Comparison of ENCODE assay signal across 11 cellular contexts in genomic region chrY:7289889-7290853, GRCh38.
DNase-seq lines count a peak whose midpoint lies in the region; ATAC-seq, FAIRE-seq and TF ChIP-seq lines count a peak whose summit lies in the region.
"Had no signal": no experiment of that assay in that cellular context is flagged by ENCODE, and none has a peak within 500 bp of the region (broad histone marks: within the 10 kb centered on the region; RNA-seq: fewer than 3 reads in every experiment).

No MANE protein-coding gene starts in this region.

- no peak overlapping the region for H3K9ac ChIP-seq in HepG2 (ENCODE audit: insufficient read depth, low read depth, low read length)

- intact Hi-C loops in CD8-positive, alpha-beta T cell (cut with DNase I, micrococcal nuclease) = loop anchor here (2.0 to 10.0 kb wide), 2 partner anchors 17 to 325 kb away; no protein-coding TSS in a partner anchor
- intact Hi-C loops in dendritic cell treated with granulocyte-macrophage colony-stimulating factor and Interleukin-4, amounts not matched to agents 40 ng/mL and 50 ng/mL, for 4 days (cut with micrococcal nuclease) = no loop called here
- intact Hi-C loops in HepG2 (cut with micrococcal nuclease; ENCODE audit: unreplicated experiment) = no loop called here

- peak overlapping the region; percentile 88 for H3K4me3 Mint-ChIP-seq in CD8-positive, alpha-beta T cell
- peak overlapping the region; percentile 75 for H3K4me3 Mint-ChIP-seq in dendritic cell treated with granulocyte-macrophage colony-stimulating factor and Interleukin-4, amounts not matched to agents 40 ng/mL and 50 ng/mL, for 4 days

- H3K36me3 ChIP-seq in CD8-positive, alpha-beta T cell (ENCODE audit: insufficient read depth, low read length) = peaks cover 9% of the 10 kb centered on the region
- H3K36me3 ChIP-seq in HAP-1 (replicated peaks) (no peaks in the 10 kb centered on the region), HepG2 (replicated peaks in 1 of 2; ENCODE audit: control insufficient read depth in 1 of 2, insufficient read depth in 2 of 2, low read length in 2 of 2) (no peaks in the 10 kb centered on the region)

- no peak for FAIRE-seq in HepG2 (lab: Jason Lieb, UNC)

- H3K9me3 Mint-ChIP-seq in CD8-positive, alpha-beta T cell = no peaks in the 10 kb centered on the region
- H3K9me3 Mint-ChIP-seq in dendritic cell treated with granulocyte-macrophage colony-stimulating factor and Interleukin-4, amounts not matched to agents 40 ng/mL and 50 ng/mL, for 4 days = no peaks in the 10 kb centered on the region

- no peaks in the 10 kb centered on the region for H3K27me3 Mint-ChIP-seq in CD8-positive, alpha-beta T cell (ENCODE audit: low read depth)
- no peaks in the 10 kb centered on the region for H3K27me3 Mint-ChIP-seq in dendritic cell treated with granulocyte-macrophage colony-stimulating factor and Interleukin-4, amounts not matched to agents 40 ng/mL and 50 ng/mL, for 4 days

- H4K20me1 ChIP-seq in HepG2 (ENCODE audit: insufficient read depth, low read length) = no peaks in the 10 kb centered on the region

- no TSS peak for BruUV-seq in HepG2 (replicated peaks; lab: Mats Ljungman, UMichigan)

- ATAC-seq in CD8-positive, alpha-beta T cell = peak; percentile 55
- peak; percentile 73 for ATAC-seq in GM21367 (IDR thresholded peaks at IDR 0.05; ENCODE audit: unreplicated experiment)
- ATAC-seq in HG03521 (IDR thresholded peaks at IDR 0.05; ENCODE audit: unreplicated experiment) = peak; percentile 67
- no peak for ATAC-seq in HepG2
- ATAC-seq: heart right ventricle, sciatic nerve had no signal

- H3K27ac ChIP-seq in CD8-positive, alpha-beta T cell (ENCODE audit: low read depth, low read length) = peak overlapping the region; percentile 59
- no peak overlapping the region for H3K27ac ChIP-seq in HepG2 (ENCODE audit: extremely low read length, insufficient read depth, low read length)

- POLR2A ChIA-PET in CD8-positive, alpha-beta T cell (lab: Charles Lee) = interaction anchor here (1.0 to 2.4 kb wide), 7 partner anchors 10 to 50 kb away, joined by 3 to 9 read pairs (median 5); no protein-coding TSS in a partner anchor
- POLR2A ChIA-PET in HepG2 (lab: Yijun Ruan, JAX) = no interaction called here

- CTCF ChIA-PET in CD8-positive, alpha-beta T cell (lab: Charles Lee) = interaction anchor here (0.9 kb wide), 1 partner anchor 15 kb away, joined by 4 read pairs; no protein-coding TSS in a partner anchor
- CTCF ChIA-PET in HepG2 (lab: Yijun Ruan, JAX; ENCODE audit: low intra/inter-chr PET ratio, low total read pairs) = no interaction called here

- H3K4me1 Mint-ChIP-seq in CD8-positive, alpha-beta T cell (ENCODE audit: low read depth) = peaks cover 72% of the 10 kb centered on the region
- H3K4me1 Mint-ChIP-seq in dendritic cell treated with granulocyte-macrophage colony-stimulating factor and Interleukin-4, amounts not matched to agents 40 ng/mL and 50 ng/mL, for 4 days (ENCODE audit: low read depth) = peaks cover 44% of the 10 kb centered on the region

- no peak for TF ChIP-seq POLR2A in HepG2 (IDR thresholded peaks at IDR 0.05; ENCODE audit: insufficient read depth in 1 of 2, low read depth in 2 of 2, low read length in 2 of 2)

- DNase-seq in CD8-positive, alpha-beta T cell = no peak
- DNase-seq in HAP-1 (ENCODE audit: low spot score in 2 of 2) (no peak), GM19240 (ENCODE audit: insufficient read length, low spot score) (no peak), DMS53 (lab: John Stamatoyannopoulos, UW) (no peak), HepG2 (ENCODE audit: low spot score) (no peak)
- DNase-seq: heart right ventricle, NCI-H1694 had no signal

- peaks cover 14% of the 10 kb centered on the region for H3K79me2 ChIP-seq in HepG2 (ENCODE audit: insufficient read depth, low read length)

- TF ChIP-seq CTCF in CD8-positive, alpha-beta T cell (IDR thresholded peaks at IDR 0.05) = no peak
- TF ChIP-seq CTCF in HepG2 (CRISPR knock-in tag; IDR thresholded peaks at IDR 0.05) = no peak

- no peak overlapping the region for H3K4me2 ChIP-seq in HepG2 (ENCODE audit: low read depth, low read length)

- in situ Hi-C loops in HAP-1 (cut with MboI; ENCODE audit: low sequenced_read_pairs) = no loop called here
- in situ Hi-C loops in HepG2 (cut with HindIII; ENCODE audit: extremely low pct_ligation_motif_present, low pct_unique_long_range_greater_than_20kb) = no loop called here

- H3K27ac Mint-ChIP-seq in CD8-positive, alpha-beta T cell = peak overlapping the region; percentile 96
- peak overlapping the region; percentile 61 for H3K27ac Mint-ChIP-seq in dendritic cell treated with granulocyte-macrophage colony-stimulating factor and Interleukin-4, amounts not matched to agents 40 ng/mL and 50 ng/mL, for 4 days

- peaks cover 48% of the 10 kb centered on the region for H3K4me1 ChIP-seq in CD8-positive, alpha-beta T cell (ENCODE audit: insufficient read depth, low read length)
- H3K4me1 ChIP-seq in HAP-1 = no peaks in the 10 kb centered on the region
- H3K4me1 ChIP-seq in HepG2 (ENCODE audit: insufficient read depth, low read length) = peaks cover 5% of the 10 kb centered on the region

- peak overlapping the region; percentile 31 for H3K4me3 ChIP-seq in CD8-positive, alpha-beta T cell (ENCODE audit: low read depth, low read length)
- H3K4me3 ChIP-seq in HAP-1 (no peak overlapping the region), HepG2 (replicated peaks in 1 of 3; ENCODE audit: insufficient read depth in 1 of 3, low read depth in 2 of 3, low read length in 3 of 3) (no peak overlapping the region)
- H3K4me3 ChIP-seq: heart right ventricle had no signal

- TF ChIP-seq EP300 in HepG2 (IDR thresholded peaks at IDR 0.05; ENCODE audit: low read depth in 2 of 2, low read length in 2 of 2) = no peak
- TF ChIP-seq EP300 in HepG2 (CRISPR knock-in tag; IDR thresholded peaks at IDR 0.05; ENCODE audit: borderline replicate concordance) = no peak

- H3K9me3 ChIP-seq in CD8-positive, alpha-beta T cell (ENCODE audit: low read length) = no peaks in the 10 kb centered on the region
- H3K9me3 ChIP-seq in HAP-1 (no peaks in the 10 kb centered on the region), HepG2 (ENCODE audit: low read length) (no peaks in the 10 kb centered on the region)
- H3K9me3 ChIP-seq: heart right ventricle had no signal

- H3K36me3 Mint-ChIP-seq in CD8-positive, alpha-beta T cell = peaks cover 26% of the 10 kb centered on the region
- H3K36me3 Mint-ChIP-seq in dendritic cell treated with granulocyte-macrophage colony-stimulating factor and Interleukin-4, amounts not matched to agents 40 ng/mL and 50 ng/mL, for 4 days (ENCODE audit: low read depth) = peaks cover 72% of the 10 kb centered on the region

- WGBS in HepG2 (ENCODE audit: low lambda C conversion rate) = 98% methylated on average over 10 of the region's 10 CpGs

- H2AFZ ChIP-seq in HepG2 (ENCODE audit: low read length) = no peak overlapping the region

- no peaks in the 10 kb centered on the region for H3K27me3 ChIP-seq in CD8-positive, alpha-beta T cell (ENCODE audit: insufficient read depth, low read length)
- no peaks in the 10 kb centered on the region for H3K27me3 ChIP-seq in HAP-1 (ENCODE audit: low read depth)
- no peaks in the 10 kb centered on the region for H3K27me3 ChIP-seq in HepG2 (ENCODE audit: control insufficient read depth in 1 of 2, insufficient read depth in 2 of 2, low read length in 2 of 2)
- H3K27me3 ChIP-seq: heart right ventricle had no signal

- no peak for TF ChIP-seq RAD21 in HepG2 (CRISPR knock-in tag; IDR thresholded peaks at IDR 0.05)

TF ChIP-seq in HepG2, 621 proteins besides CTCF, POLR2A, EP300 and RAD21 (continues in another document):
- TF ChIP-seq MTA1 (CRISPR knock-in tag; IDR thresholded peaks at IDR 0.05; ENCODE audit: borderline replicate concordance) (no peak), NFE2L1 (CRISPR knock-in tag; IDR thresholded peaks at IDR 0.05; ENCODE audit: borderline replicate concordance) (no peak), ZNF768 (CRISPR knock-in tag; IDR thresholded peaks at IDR 0.05) (no peak), ZNF329 (CRISPR knock-in tag; IDR thresholded peaks at IDR 0.05; ENCODE audit: low read depth) (no peak), SIN3A (IDR thresholded peaks at IDR 0.05; ENCODE audit: borderline replicate concordance, low read depth, low read length) (no peak), MNT (IDR thresholded peaks at IDR 0.05) (no peak), ZNF460 (CRISPR knock-in tag; IDR thresholded peaks at IDR 0.05; ENCODE audit: borderline replicate concordance) (no peak), DBP (CRISPR knock-in tag; IDR thresholded peaks at IDR 0.05; ENCODE audit: not compliant biosample characterization) (no peak), ARNTL (CRISPR knock-in tag; IDR thresholded peaks at IDR 0.05) (no peak), ZNF749 (CRISPR knock-in tag; IDR thresholded peaks at IDR 0.05; ENCODE audit: borderline replicate concordance) (no peak), BRCA1 (CRISPR knock-in tag; IDR thresholded peaks at IDR 0.05) (no peak), AKAP8 (CRISPR knock-in tag; IDR thresholded peaks at IDR 0.05) (no peak)
- TF ChIP-seq, protein P1, sequence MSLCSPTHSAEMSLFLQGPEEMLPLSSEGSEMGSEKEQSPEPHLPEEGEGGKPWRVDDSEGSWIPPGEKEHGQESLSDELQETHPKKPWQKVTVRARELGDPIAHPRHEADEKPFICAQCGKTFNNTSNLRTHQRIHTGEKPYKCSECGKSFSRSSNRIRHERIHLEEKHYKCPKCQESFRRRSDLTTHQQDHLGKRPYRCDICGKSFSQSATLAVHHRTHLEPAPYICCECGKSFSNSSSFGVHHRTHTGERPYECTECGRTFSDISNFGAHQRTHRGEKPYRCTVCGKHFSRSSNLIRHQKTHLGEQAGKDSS (CRISPR knock-in tag; IDR thresholded peaks at IDR 0.05; ENCODE audit: borderline replicate concordance, low read depth) = no peak

Comparison
In these comparisons a context has a peak if more than half of its experiments do, and no peak if none do; other contexts are left out.
1. intact Hi-C loops: an anchor here in CD8-positive, alpha-beta T cell (2.0 to 10.0 kb wide); none called in dendritic cell treated with granulocyte-macrophage colony-stimulating factor and Interleukin-4, amounts not matched to agents 40 ng/mL and 50 ng/mL, for 4 days and HepG2.